In the genomic region with DNA sequence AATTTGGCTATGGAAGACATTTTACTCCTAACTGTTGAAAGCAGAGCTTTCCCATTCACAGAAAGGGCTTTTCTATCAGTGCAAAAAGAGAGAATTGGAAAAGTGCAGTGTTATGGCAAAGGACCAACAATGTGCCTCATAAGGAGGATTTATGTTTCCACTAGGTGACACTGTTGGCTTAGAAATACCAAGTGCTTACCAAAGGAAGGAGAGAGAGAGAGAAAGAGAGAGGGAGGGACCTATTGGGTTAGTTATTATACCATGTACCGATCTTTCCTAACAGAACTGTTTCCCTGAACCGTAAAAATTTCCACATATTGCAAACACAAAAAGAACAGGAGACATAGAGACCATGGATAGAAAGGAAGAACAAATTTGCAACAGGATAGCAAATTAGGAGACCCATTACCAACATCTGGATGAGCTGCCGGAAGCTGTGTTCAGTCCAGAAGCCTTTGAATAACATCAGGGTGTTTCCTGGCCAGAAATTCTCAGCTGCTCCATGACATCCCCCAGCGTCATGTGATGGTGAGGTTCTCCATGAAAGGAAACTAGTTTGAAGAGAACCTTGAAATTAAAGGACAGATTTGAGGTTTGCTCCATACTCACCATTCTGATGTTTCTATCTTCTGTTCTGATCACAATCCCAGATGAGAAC, we compare ENCODE assay signal across 13 cellular contexts. TPM values are rescaled to one million over a fixed set of nuclear protein-coding genes. Genes with fewer than 3 reads are reported as not detected.
DNase-seq lines count a peak whose midpoint lies in the region; ATAC-seq and TF ChIP-seq lines count a peak whose summit lies in the region.
"Not testable (repeated sequence)": the region's sequence is repeated elsewhere in the genome, so short reads cannot be mapped to it uniquely, and the experiment has no call there.
"Had no signal": no experiment of that assay in that cellular context is flagged by ENCODE, and none has a peak within 500 bp of the region (broad histone marks: within the 10 kb centered on the region; RNA-seq: fewer than 3 reads in every experiment).

No MANE protein-coding gene starts in this region.

- H3K4me3 ChIP-seq in HCT116 (replicated peaks in 1 of 2; ENCODE audit: low read depth in 1 of 2, low read length in 2 of 2): not testable (repeated sequence)

- not testable (repeated sequence) for TF ChIP-seq POLR2A in HCT116 (IDR thresholded peaks at IDR 0.05; ENCODE audit: borderline replicate concordance, extremely low read depth, insufficient read depth, insufficient read length)

- DNase-seq in COLO829 (ENCODE audit: low spot score) (peak; percentile 73), HCT116 (ENCODE audit: low read depth, low spot score) (peak; percentile 75), NAMALWA (ENCODE audit: low spot score) (peak; percentile 30), RPMI7951 (ENCODE audit: low read depth) (peak; percentile 78), brain pericyte (ENCODE audit: low read depth, low spot score) (peak; percentile 20), fibroblast of peridontal ligament (ENCODE audit: extremely low read depth) (peak; percentile 93), kidney glomerular epithelial cell (lab: John Stamatoyannopoulos, UW) (peak; percentile 78), stromal cell of bone marrow (ENCODE audit: low read depth) (peak; percentile 74)

- H3K27ac ChIP-seq in HCT116 (ENCODE audit: low read depth, low read length): not testable (repeated sequence)

- not testable (repeated sequence) for H4K20me1 ChIP-seq in HCT116 (ENCODE audit: insufficient read depth)

- H3K9ac ChIP-seq in HCT116 (ENCODE audit: low read length): not testable (repeated sequence)

- not testable (repeated sequence) for H3K36me3 ChIP-seq in HCT116 (ENCODE audit: control insufficient read depth in 1 of 2, insufficient read depth in 2 of 2, low read length in 2 of 2)

- not testable (repeated sequence) for H3K9me2 ChIP-seq in HCT116 (ENCODE audit: insufficient read depth)

- RAD21 ChIA-PET in HCT116 (lab: Charles Lee; ENCODE audit: low non-redundant PET in 1 of 2, low total read pairs in 2 of 2, uncharacterized antibody in 2 of 2, unreplicated experiment in 2 of 2): not testable (repeated sequence)

- not testable (repeated sequence) for H3K9me3 ChIP-seq in HCT116 (ENCODE audit: control insufficient read depth in 1 of 2, insufficient read depth in 1 of 2, low read depth in 1 of 2, low read length in 2 of 2)

- POLR2A ChIA-PET in HCT116 (lab: Charles Lee): not testable (repeated sequence)

- peak; percentile 85 for TF ChIP-seq RAD21 in HCT116 (IDR thresholded peaks at IDR 0.05; ENCODE audit: low read depth)

- not testable (repeated sequence) for H3K27me3 ChIP-seq in HCT116 (ENCODE audit: insufficient read depth, low read length)

- TF ChIP-seq CTCF in HCT116 (IDR thresholded peaks at IDR 0.05 in 2 of 3, conservative IDR thresholded peaks at IDR 0.05 in 1 of 3; ENCODE audit: borderline replicate concordance in 1 of 3, insufficient read depth in 1 of 3, low read depth in 2 of 3, low read length in 2 of 3): peak; percentile 48 to 86 (median 64); a peak in 5 of 6 replicates

- peak; percentile 89 for ATAC-seq in HCT116

- not testable (repeated sequence) for H2AFZ ChIP-seq in HCT116 (ENCODE audit: low read depth, low read length, poor library complexity, severe bottlenecking)

- BruUV-seq in HCT116 (replicated peaks; lab: Mats Ljungman, UMichigan): not testable (repeated sequence)

- intact Hi-C loops in HCT116 (cut with micrococcal nuclease): loop anchor here (1.0 to 10.0 kb wide), 7 partner anchors 64 to 311 kb away; no protein-coding TSS in a partner anchor

- not testable (repeated sequence) for H3K4me2 ChIP-seq in HCT116 (ENCODE audit: low read length)

- CTCF ChIA-PET in HCT116 (lab: Charles Lee): interaction anchor here (0.8 to 3.8 kb wide), 5 partner anchors 63 to 309 kb away, joined by 3 to 14 read pairs (median 4); no protein-coding TSS in a partner anchor

- not testable (repeated sequence) for H3K79me2 ChIP-seq in HCT116 (ENCODE audit: insufficient read depth, low read length)

- H3K4me1 ChIP-seq in HCT116 (ENCODE audit: control insufficient read depth in 1 of 2, insufficient read depth in 2 of 2, low read length in 2 of 2): not testable (repeated sequence)

RNA-seq across cellular contexts. Expression of gene PSG8, which starts 28.1 kb away (rescaled TPM):
- not detected for total RNA-seq in HCT116 (2021; ENCODE audit: unreplicated experiment)
- 0.02 TPM in 1 of 2 replicates, not detected in the other for polyA plus RNA-seq in HCT116 (2012)
- not detected in 2 replicates for total RNA-seq in RPMI7951 (2014; rRNA removed; shearing (Covaris generic))
- total RNA-seq: activated CD4-positive, alpha-beta T cell treated with anti-CD3 and anti-CD28 coated beads, Interleukin-2, amount 10 ng/mL, durations not matched to agents 7 days and 5 days; aorta; gastrocnemius medialis; mesenteric fat pad; T-helper 1 cell treated with Interleukin-12 subunit alpha and Interleukin-12 subunit beta and Interleukin-4 antibody, amounts not matched to agents 30 ng/mL and 1 ng/mL, for 36 hours had no signal
- polyA plus RNA-seq: aorta had no signal

RNA-seq across cellular contexts. Expression of gene PSG3, which starts 53.3 kb away (rescaled TPM):
- total RNA-seq in HCT116 (2021; ENCODE audit: unreplicated experiment): not detected
- not detected in 2 replicates for polyA plus RNA-seq in HCT116 (2012)
- not detected in 2 replicates for total RNA-seq in RPMI7951 (2014; rRNA removed; shearing (Covaris generic))
- total RNA-seq: activated CD4-positive, alpha-beta T cell treated with anti-CD3 and anti-CD28 coated beads, Interleukin-2, amount 10 ng/mL, durations not matched to agents 7 days and 5 days; aorta; gastrocnemius medialis; mesenteric fat pad; T-helper 1 cell treated with Interleukin-12 subunit alpha and Interleukin-12 subunit beta and Interleukin-4 antibody, amounts not matched to agents 30 ng/mL and 1 ng/mL, for 36 hours had no signal
- polyA plus RNA-seq: aorta had no signal

Comparison
In these comparisons a context has a peak if more than half of its experiments do, and no peak if none do; other contexts are left out.
1. DNase-seq: peak in every context shown above with its lines; median percentile 93 in fibroblast of peridontal ligament; 78 in RPMI7951; 78 in kidney glomerular epithelial cell; 75 in HCT116; 74 in stromal cell of bone marrow; 73 in COLO829; 30 in NAMALWA; 20 in brain pericyte.